In genomic region chr10:124157286-124157685, GRCh38 we compare ENCODE assay signal across 17 cellular contexts.
DNase-seq lines count a peak whose midpoint lies in the region; ATAC-seq and TF ChIP-seq lines count a peak whose summit lies in the region.
"Had no signal": no experiment of that assay in that cellular context is flagged by ENCODE, and none has a peak within 500 bp of the region (broad histone marks: within the 10 kb centered on the region; RNA-seq: fewer than 3 reads in every experiment).

No MANE protein-coding gene starts in this region.

- H3K4me3 Mint-ChIP-seq in nephron: peak overlapping the region in 1 of 3 experiments; percentile 14
- H3K4me3 Mint-ChIP-seq in activated T-cell treated with anti-CD3 and anti-CD28 coated beads, Interleukin-2, amount 50 U/mL, for 72 hours: no peak overlapping the region
- H3K4me3 Mint-ChIP-seq: stimulated activated naive B cell treated with anti-CD40 and anti-IgM and Interleukin-4, amounts not matched to agents 10 μg/mL and 1 μg/mL and 100 μg/mL, for 72 hours; T-helper 17 cell had no signal

- no peaks in the 10 kb centered on the region for H3K36me3 Mint-ChIP-seq in nephron (ENCODE audit: low read depth)
- H3K36me3 Mint-ChIP-seq in activated T-cell treated with anti-CD3 and anti-CD28 coated beads, Interleukin-2, amount 50 U/mL, for 72 hours (ENCODE audit: insufficient read depth in 2 of 2): peaks cover 0 to 1% of the 10 kb centered on the region in 2 donors

- DNase-seq in LHCN-M2 (ENCODE audit: low read depth): peak; percentile 56
- peak; percentile 66 for DNase-seq in dedifferentiated amniotic fluid mesenchymal stem cell (ENCODE audit: extremely low spot score)
- peak in 1 of 2 donors; percentile 43 for DNase-seq in tibial artery
- no peak for DNase-seq in ACHN
- no peak for DNase-seq in effector memory CD4-positive, alpha-beta T cell
- no peak for DNase-seq in activated T-cell treated with anti-CD3 and anti-CD28 coated beads, Interleukin-2, amount 50 U/mL, for 72 hours
- DNase-seq: activated T-cell treated with anti-CD3 and anti-CD28 coated beads, Interleukin-2, amount 50 U/mL, for 1 hour; GF-D8; lower lobe of right lung; NCI-H1048; NCI-H187; NCI-H82; SK-N-SH; stimulated activated CD4-positive, alpha-beta T cell treated with anti-CD3 and anti-CD28 coated beads, Interleukin-4, amount 100 ng/mL, for 1 hour; stimulated activated naive B cell treated with anti-CD40 and anti-IgM and Interleukin-4, amounts not matched to agents 10 μg/mL and 1 μg/mL and 100 μg/mL, for 72 hours; T-helper 17 cell had no signal

- in situ Hi-C loops in ACHN (cut with HindIII; ENCODE audit: low pct_ligation_motif_present, low pct_unique_long_range_greater_than_20kb, low sequenced_read_pairs): no loop called here

- peaks cover 5% of the 10 kb centered on the region for H3K9me3 Mint-ChIP-seq in nephron
- peaks cover 5 to 7% of the 10 kb centered on the region in 2 donors for H3K9me3 Mint-ChIP-seq in activated T-cell treated with anti-CD3 and anti-CD28 coated beads, Interleukin-2, amount 50 U/mL, for 72 hours

- peaks cover 4 to 69% (median 44%) of the 10 kb centered on the region in 4 donors for H3K4me1 ChIP-seq in tibial artery
- H3K4me1 ChIP-seq in effector memory CD4-positive, alpha-beta T cell (ENCODE audit: control insufficient read depth, insufficient read depth, low read length, poor library complexity, severe bottlenecking): peaks cover 13% of the 10 kb centered on the region

- peak overlapping the region; percentile 63 to 71 for H3K27ac ChIP-seq in tibial artery
- no peak overlapping the region for H3K27ac ChIP-seq in effector memory CD4-positive, alpha-beta T cell (ENCODE audit: insufficient read depth, low read length, poor library complexity, severe bottlenecking)
- H3K27ac ChIP-seq: lower lobe of right lung had no signal

- ATAC-seq in activated T-cell treated with anti-CD3 and anti-CD28 coated beads, Interleukin-2, amount 50 U/mL, for 72 hours (replicated peaks in 1 of 2): no peak
- ATAC-seq: lower lobe of right lung; stimulated activated naive B cell treated with anti-CD40 and anti-IgM and Interleukin-4, amounts not matched to agents 10 μg/mL and 1 μg/mL and 100 μg/mL, for 72 hours; T-helper 17 cell had no signal

- peaks cover 41% of the 10 kb centered on the region for H3K4me1 Mint-ChIP-seq in nephron
- H3K4me1 Mint-ChIP-seq in activated T-cell treated with anti-CD3 and anti-CD28 coated beads, Interleukin-2, amount 50 U/mL, for 72 hours (ENCODE audit: low read depth): no peaks in the 10 kb centered on the region

- intact Hi-C loops in tibial artery (cut with DNase I; ENCODE audit: low total_unique reads): no loop called here

- H3K36me3 ChIP-seq in tibial artery: no peaks in the 10 kb centered on the region
- H3K36me3 ChIP-seq in effector memory CD4-positive, alpha-beta T cell (ENCODE audit: control insufficient read depth, insufficient read depth, low read length): no peaks in the 10 kb centered on the region
- H3K36me3 ChIP-seq: lower lobe of right lung had no signal

- H3K27me3 Mint-ChIP-seq in nephron (ENCODE audit: low read depth): peaks cover 16% of the 10 kb centered on the region
- peaks cover 19% of the 10 kb centered on the region for H3K27me3 Mint-ChIP-seq in activated T-cell treated with anti-CD3 and anti-CD28 coated beads, Interleukin-2, amount 50 U/mL, for 72 hours (ENCODE audit: low read depth)

- TF ChIP-seq CTCF in nephron (IDR thresholded peaks at IDR 0.05; ENCODE audit: unreplicated experiment in 3 of 3) (no peak), tibial artery (IDR thresholded peaks at IDR 0.05) (no peak)

- no peaks in the 10 kb centered on the region for H3K9me3 ChIP-seq in tibial artery
- H3K9me3 ChIP-seq in effector memory CD4-positive, alpha-beta T cell (ENCODE audit: control insufficient read depth, low read length): no peaks in the 10 kb centered on the region
- H3K9me3 ChIP-seq: lower lobe of right lung, SK-N-SH had no signal

- peak overlapping the region; percentile 37 to 82 (median 63) for H3K27ac Mint-ChIP-seq in nephron
- no peak overlapping the region for H3K27ac Mint-ChIP-seq in activated T-cell treated with anti-CD3 and anti-CD28 coated beads, Interleukin-2, amount 50 U/mL, for 72 hours
- H3K27ac Mint-ChIP-seq: stimulated activated naive B cell treated with anti-CD40 and anti-IgM and Interleukin-4, amounts not matched to agents 10 μg/mL and 1 μg/mL and 100 μg/mL, for 72 hours; T-helper 17 cell had no signal

- H3K27me3 ChIP-seq in tibial artery: no peaks in the 10 kb centered on the region
- no peaks in the 10 kb centered on the region for H3K27me3 ChIP-seq in effector memory CD4-positive, alpha-beta T cell (replicated peaks; ENCODE audit: control insufficient read depth, insufficient read depth, low read length, poor library complexity, severe bottlenecking)

- H3K4me3 ChIP-seq in tibial artery: no peak overlapping the region
- no peak overlapping the region for H3K4me3 ChIP-seq in effector memory CD4-positive, alpha-beta T cell (ENCODE audit: insufficient read depth, low read depth, low read length, poor library complexity, severe bottlenecking)
- H3K4me3 ChIP-seq: lower lobe of right lung had no signal

Comparison
In these comparisons a context has a peak if more than half of its experiments do, and no peak if none do; other contexts are left out.
1. DNase-seq: peak in LHCN-M2 (single experiment) and dedifferentiated amniotic fluid mesenchymal stem cell (single experiment); none in ACHN (single experiment), effector memory CD4-positive, alpha-beta T cell (0 of 3) and activated T-cell treated with anti-CD3 and anti-CD28 coated beads, Interleukin-2, amount 50 U/mL, for 72 hours (0 of 2).